ENCODE assay signal across 8 cellular contexts in the genomic region with DNA sequence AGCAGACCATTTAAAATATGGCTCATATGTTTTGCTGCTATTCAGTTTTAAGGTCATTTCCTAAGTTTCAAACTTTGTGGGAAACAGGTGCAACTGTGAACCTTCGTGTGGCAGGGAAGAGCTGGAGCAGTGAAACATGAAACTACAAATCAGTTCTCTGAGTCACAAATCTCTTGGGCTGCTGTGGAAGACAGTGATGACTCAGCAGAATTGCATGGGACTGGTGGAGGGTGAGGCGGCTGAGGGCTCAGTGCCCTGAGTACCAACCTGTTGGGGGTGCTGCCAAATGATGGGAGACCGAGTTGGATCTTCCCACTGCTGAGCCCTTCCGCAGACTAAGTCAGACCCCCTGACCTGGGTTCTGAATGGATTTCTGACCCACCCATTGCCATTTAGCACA. TPM values are rescaled to one million over a fixed set of nuclear protein-coding genes. Genes with fewer than 3 reads are reported as not detected.
DNase-seq lines count a peak whose midpoint lies in the region; ATAC-seq and TF ChIP-seq lines count a peak whose summit lies in the region.

No MANE protein-coding gene starts in this region.

- no peak for ATAC-seq in HG02763 (IDR thresholded peaks at IDR 0.05; ENCODE audit: unreplicated experiment)
- no peak for ATAC-seq in GM21423 (IDR thresholded peaks at IDR 0.05; ENCODE audit: unreplicated experiment)
- ATAC-seq in HG03139 (IDR thresholded peaks at IDR 0.05; ENCODE audit: unreplicated experiment), result no peak

- H3K9me3 Mint-ChIP-seq in CD14-positive monocyte, result no peaks in the 10 kb centered on the region

- H3K4me1 Mint-ChIP-seq in CD14-positive monocyte, result peaks cover 16% of the 10 kb centered on the region

- peaks cover 0 to 3% (median 0%) of the 10 kb centered on the region in 3 donors for H3K27me3 Mint-ChIP-seq in CD14-positive monocyte (ENCODE audit: low read depth in 3 of 3)

- TF ChIP-seq CTCF in CD14-positive monocyte (IDR thresholded peaks at IDR 0.05), result no peak

- DNase-seq in CD14-positive monocyte (ENCODE audit: low spot score) (peak; percentile 51), HK-2 (ENCODE audit: unreplicated experiment) (peak; percentile 51), astrocyte of the hippocampus (ENCODE audit: low read depth, low spot score) (peak; percentile 82), left kidney (ENCODE audit: low read depth, low spot score) (peak; percentile 84), cortex of kidney (lab: John Stamatoyannopoulos, UW) (no peak)

- H3K27ac Mint-ChIP-seq in CD14-positive monocyte, result no peak overlapping the region

- intact Hi-C loops in CD14-positive monocyte (cut with micrococcal nuclease), result loop anchor here in 1 of 2 donors (10.0 kb wide), 1 partner anchor 434 kb away; a partner anchor contains a TSS

- no peaks in the 10 kb centered on the region for H3K36me3 Mint-ChIP-seq in CD14-positive monocyte

- peak overlapping the region in 1 of 2 donors; percentile 70 for H3K4me3 Mint-ChIP-seq in CD14-positive monocyte

RNA-seq across cellular contexts. Expression of a gene that starts 8.4 kb away (rescaled TPM):
- 100 to 1,000 TPM; 906 to 912 TPM for polyA plus RNA-seq in CD14-positive monocyte

RNA-seq across cellular contexts. Expression of a gene that starts 56.7 kb away (rescaled TPM):
- polyA plus RNA-seq in CD14-positive monocyte, result 1 to 10 TPM; 4.7 to 6.7 TPM
